ENCODE assay signal across 39 cellular contexts in the genomic region with DNA sequence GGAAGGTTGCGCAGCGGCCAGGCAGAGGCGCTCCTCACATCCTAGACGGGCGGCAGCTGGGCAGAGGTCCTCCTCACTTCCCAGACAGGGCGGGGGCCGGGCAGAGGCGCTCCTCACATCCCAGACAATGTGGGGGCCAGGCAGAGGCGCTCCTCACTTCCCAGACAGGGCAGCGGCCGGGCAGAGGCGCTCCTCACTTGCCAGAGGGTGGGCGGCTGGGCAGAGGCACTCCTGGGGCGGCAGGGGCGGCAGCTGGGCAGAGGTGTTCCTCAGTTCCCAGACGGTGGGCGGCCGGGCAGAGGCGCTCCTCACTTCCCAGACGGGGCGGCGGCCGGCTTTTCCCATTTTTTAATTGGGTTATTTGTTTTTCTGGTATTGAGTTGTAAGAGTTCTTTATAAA. TPM values are rescaled to one million over a fixed set of nuclear protein-coding genes. Genes with fewer than 3 reads are reported as not detected.
"Had no signal": no experiment of that assay in that cellular context is flagged by ENCODE, and none has a peak within 500 bp of the region (broad histone marks: within the 10 kb centered on the region; RNA-seq: fewer than 3 reads in every experiment).

No MANE protein-coding gene starts in this region.

- H3K27ac ChIP-seq: KMS-11 had no signal

- H3K36me3 ChIP-seq: MG63 had no signal

- H3K27me3 ChIP-seq: MG63 had no signal

- H3K4me3 ChIP-seq: MG63 had no signal

- H3K9me3 ChIP-seq: MG63 had no signal

- DNase-seq: Karpas-422, Kasumi-1, KG1, MG63, MM.1S, MV-4-11, NCI-H1048, NCI-H1092, NCI-H1092 treated with DMSO at 0.1 percent for 48 hours, NCI-H1105, NCI-H1105 treated with DMSO at 0.1 percent for 48 hours, NCI-H1417, NCI-H1417 treated with DMSO at 0.1 percent for 48 hours, NCI-H1436, NCI-H1436 treated with DMSO at 0.1 percent for 48 hours, NCI-H146, NCI-H1694, NCI-H1694 treated with DMSO at 0.1 percent for 48 hours, NCI-H187, NCI-H187 treated with DMSO at 0.1 percent for 48 hours, NCI-H1930, NCI-H2029, NCI-H2029 treated with DMSO at 0.1 percent for 48 hours, NCI-H2081, NCI-H2081 treated with DMSO at 0.1 percent for 48 hours, NCI-H2107, NCI-H2171, NCI-H2171 treated with DMSO at 0.1 percent for 48 hours, NCI-H2227 treated with DMSO at 0.1 percent for 48 hours, NCI-H226, NCI-H345, NCI-H446, NCI-H446 treated with DMSO at 0.1 percent for 48 hours, NCI-H510A had no signal

RNA-seq across cellular contexts. Expression of gene BCO2, which starts 30.8 kb away (rescaled TPM):
- total RNA-seq: MCF 10A had no signal

RNA-seq across cellular contexts. Expression of gene TEX12, which starts 38.9 kb away (rescaled TPM):
- total RNA-seq: LHCN-M2, MCF 10A had no signal

RNA-seq across cellular contexts. Expression of gene PLET1, which starts 54.6 kb away (rescaled TPM):
- total RNA-seq: LHCN-M2, M059J, MCF 10A, NCI-H460 had no signal
